8 cellular contexts compared by ENCODE assay signal in the genomic region with DNA sequence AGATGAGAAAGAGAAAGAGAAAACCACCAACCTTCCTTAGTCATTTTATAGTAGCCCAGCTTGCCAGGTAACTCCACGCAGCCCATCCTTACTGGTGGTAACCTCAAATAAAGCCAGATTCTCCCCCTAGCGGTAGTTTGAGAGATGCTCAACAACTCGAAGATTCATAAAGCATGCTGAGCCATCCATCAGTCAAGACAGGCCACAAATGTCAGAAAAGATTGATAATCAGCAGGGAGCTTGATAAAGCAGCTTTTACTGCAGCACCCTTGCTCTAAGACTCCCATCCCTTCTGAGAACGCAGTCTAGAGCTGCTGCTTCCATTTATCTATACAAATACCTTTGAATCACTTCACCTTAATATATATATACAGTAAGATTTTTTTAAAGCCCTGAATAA.
DNase-seq lines count a peak whose midpoint lies in the region; ATAC-seq and TF ChIP-seq lines count a peak whose summit lies in the region.

No MANE protein-coding gene starts in this region.

- H3K27ac ChIP-seq in lower lobe of right lung, result no peak overlapping the region

- no peaks in the 10 kb centered on the region for H3K4me1 Mint-ChIP-seq in immature natural killer cell

- DNase-seq in AG04449 (ENCODE audit: low read depth, low spot score) (no peak), NCI-H82 treated with DMSO at 0.1 percent for 48 hours (lab: John Stamatoyannopoulos, UW; ENCODE audit: unreplicated experiment) (peak; percentile 0), dermis microvascular lymphatic vessel endothelial cell (ENCODE audit: low read depth in 2 of 2) (peak; percentile 66 to 85), lower lobe of right lung (no peak), immature natural killer cell (no peak)
- no peak for DNase-seq in activated CD8-positive, alpha-beta memory T cell treated with anti-CD3 and anti-CD28 coated beads, Interleukin-2, amount 50 U/mL, for 48 hours

- CTCF ChIA-PET in AG04449 (lab: Yijun Ruan, JAX), result interaction anchor here (0.5 to 3.9 kb wide), 44 partner anchors 8 to 1092 kb away, joined by 3 to 40 read pairs (median 4); no protein-coding TSS in a partner anchor

- H3K9me3 ChIP-seq in lower lobe of right lung, result no peaks in the 10 kb centered on the region

- H3K27me3 Mint-ChIP-seq in immature natural killer cell (ENCODE audit: low read depth in 3 of 3), result peaks cover 0 to 2% (median 0%) of the 10 kb centered on the region in 3 donors

- no peaks in the 10 kb centered on the region for H3K4me1 ChIP-seq in lower lobe of right lung

- H3K4me3 ChIP-seq in AG04449 (ENCODE audit: low read depth, low read length), result no peak overlapping the region
- no peak overlapping the region for H3K4me3 ChIP-seq in lower lobe of right lung

- H3K9me3 Mint-ChIP-seq in immature natural killer cell, result peaks cover 0 to 2% (median 0%) of the 10 kb centered on the region in 6 donors

- ATAC-seq in HG03521 (IDR thresholded peaks at IDR 0.05; ENCODE audit: unreplicated experiment) (peak; percentile 50), lower lobe of right lung (peak; percentile 53 to 62)

- POLR2A ChIA-PET in AG04449 (lab: Yijun Ruan, JAX), result no interaction called here

- intact Hi-C loops in lower lobe of right lung (cut with DNase I), result no loop called here

- H3K27ac Mint-ChIP-seq in immature natural killer cell, result no peak overlapping the region

- no peak overlapping the region for H3K4me3 Mint-ChIP-seq in immature natural killer cell

- H3K36me3 ChIP-seq in lower lobe of right lung, result no peaks in the 10 kb centered on the region

- H3K27me3 ChIP-seq in lower lobe of right lung (ENCODE audit: low read depth), result no peaks in the 10 kb centered on the region

- no peaks in the 10 kb centered on the region for H3K36me3 Mint-ChIP-seq in immature natural killer cell

- TF ChIP-seq CTCF in AG04449 (IDR thresholded peaks at IDR 0.05; ENCODE audit: insufficient read depth, low read length, missing control alignments) (peak; percentile 65), GM12872 (IDR thresholded peaks at IDR 0.05; ENCODE audit: insufficient read depth, low read depth, low read length) (peak; percentile 84), lower lobe of right lung (IDR thresholded peaks at IDR 0.05) (peak; percentile 43)

Comparison
In these comparisons a context has a peak if more than half of its experiments do, and no peak if none do; other contexts are left out.
1. DNase-seq: peak in NCI-H82 treated with DMSO at 0.1 percent for 48 hours (single experiment) and dermis microvascular lymphatic vessel endothelial cell (2 of 2); none in AG04449 (single experiment), lower lobe of right lung (single experiment), immature natural killer cell (0 of 3) and activated CD8-positive, alpha-beta memory T cell treated with anti-CD3 and anti-CD28 coated beads, Interleukin-2, amount 50 U/mL, for 48 hours (single experiment).
2. Peak in every context shown above with its lines, with median percentiles within 50 percentile points of each other: CTCF ChIP-seq.